Comparison of ENCODE assay signal across 1 cellular context in genomic region chr11:1675536-1676253, GRCh38.
TF ChIP-seq lines count a peak whose summit lies in the region.

No MANE protein-coding gene starts in this region.

TF ChIP-seq in HepG2, 621 proteins besides CTCF, POLR2A, EP300 and RAD21 (continued from another document and continues in another):
- TF ChIP-seq ATF6 (CRISPR knock-in tag; conservative IDR thresholded peaks at IDR 0.05) (no peak), GLMP (CRISPR knock-in tag; IDR thresholded peaks at IDR 0.05; ENCODE audit: borderline replicate concordance) (no peak), TOPORS (CRISPR knock-in tag; IDR thresholded peaks at IDR 0.05) (0 out of 2 replicates have a peak, but pooled peaks have one; percentile 53), ELF3 (CRISPR knock-in tag; IDR thresholded peaks at IDR 0.05) (0 out of 2 replicates have a peak, but pooled peaks have one; percentile 41), FOXM1 (CRISPR knock-in tag; IDR thresholded peaks at IDR 0.05) (no peak), CAMTA2 (CRISPR knock-in tag; IDR thresholded peaks at IDR 0.05; ENCODE audit: borderline replicate concordance) (no peak), NFIB (CRISPR knock-in tag; IDR thresholded peaks at IDR 0.05; ENCODE audit: borderline replicate concordance) (no peak), MTF2 (CRISPR knock-in tag; IDR thresholded peaks at IDR 0.05; ENCODE audit: borderline replicate concordance) (no peak), ZNF136 (CRISPR knock-in tag; IDR thresholded peaks at IDR 0.05; ENCODE audit: low read depth) (no peak), HNF4A (CRISPR knock-in tag; IDR thresholded peaks at IDR 0.05) (peak; percentile 93), ZNF577 (CRISPR knock-in tag; IDR thresholded peaks at IDR 0.05; ENCODE audit: borderline replicate concordance, low read depth) (no peak), RXRB (CRISPR knock-in tag; IDR thresholded peaks at IDR 0.05; ENCODE audit: borderline replicate concordance) (peak; percentile 74), ZBTB44 (CRISPR knock-in tag; IDR thresholded peaks at IDR 0.05) (no peak), ELF1 (CRISPR knock-in tag; IDR thresholded peaks at IDR 0.05) (no peak), POLR2AphosphoS5 (IDR thresholded peaks at IDR 0.05; ENCODE audit: low read depth, low read length) (peak; percentile 79), SAP130 (CRISPR knock-in tag; IDR thresholded peaks at IDR 0.05; ENCODE audit: low read depth) (peak; percentile 30; the same call in 1 of the 2 replicates), ZNF550 (CRISPR knock-in tag; IDR thresholded peaks at IDR 0.05; ENCODE audit: borderline replicate concordance) (no peak), ASH2L (IDR thresholded peaks at IDR 0.05; ENCODE audit: insufficient read length, low read depth, low read length) (peak; percentile 86), BCL6 (CRISPR knock-in tag; IDR thresholded peaks at IDR 0.05) (peak; percentile 66), ZBTB39 (CRISPR knock-in tag; IDR thresholded peaks at IDR 0.05) (no peak), DRAP1 (CRISPR knock-in tag; IDR thresholded peaks at IDR 0.05) (peak; percentile 90), NFKBIZ (CRISPR knock-in tag; IDR thresholded peaks at IDR 0.05) (no peak), LRRFIP1 (CRISPR knock-in tag; conservative IDR thresholded peaks at IDR 0.05) (no peak), ZNF432 (CRISPR knock-in tag; IDR thresholded peaks at IDR 0.05; ENCODE audit: borderline replicate concordance) (no peak), ZNF710 (CRISPR knock-in tag; IDR thresholded peaks at IDR 0.05; ENCODE audit: borderline replicate concordance) (peak; percentile 72; the same call in 1 of the 2 replicates), KLF15 (CRISPR knock-in tag; IDR thresholded peaks at IDR 0.05; ENCODE audit: borderline replicate concordance) (no peak), MIXL1 (CRISPR knock-in tag; IDR thresholded peaks at IDR 0.05) (peak; percentile 52; the same call in 1 of the 2 replicates), ZBTB37 (CRISPR knock-in tag; IDR thresholded peaks at IDR 0.05) (no peak), MED13 (CRISPR knock-in tag; IDR thresholded peaks at IDR 0.05) (peak; percentile 93; the same call in 1 of the 2 replicates), HDAC2 (CRISPR knock-in tag; IDR thresholded peaks at IDR 0.05) (peak; percentile 59), ZC3H4 (CRISPR knock-in tag; IDR thresholded peaks at IDR 0.05; ENCODE audit: borderline replicate concordance) (peak; percentile 14; the same call in 1 of the 2 replicates), ZNF609 (CRISPR knock-in tag; IDR thresholded peaks at IDR 0.05; ENCODE audit: borderline replicate concordance) (peak; percentile 66; the same call in 1 of the 2 replicates), REST (IDR thresholded peaks at IDR 0.05; ENCODE audit: borderline replicate concordance in 1 of 2, low read depth in 1 of 2, low read length in 2 of 2) (0 out of 4 replicates have a peak, but pooled peaks of 1 of the 2 experiments have one; percentile 37), SRF (IDR thresholded peaks at IDR 0.05; ENCODE audit: low read depth, low read length) (0 out of 2 replicates have a peak, but pooled peaks have one; percentile 19), BRD4 (CRISPR knock-in tag; IDR thresholded peaks at IDR 0.05) (peak; percentile 81; the same call in 1 of the 2 replicates)
